23 cellular contexts compared by ENCODE assay signal in the genomic region with DNA sequence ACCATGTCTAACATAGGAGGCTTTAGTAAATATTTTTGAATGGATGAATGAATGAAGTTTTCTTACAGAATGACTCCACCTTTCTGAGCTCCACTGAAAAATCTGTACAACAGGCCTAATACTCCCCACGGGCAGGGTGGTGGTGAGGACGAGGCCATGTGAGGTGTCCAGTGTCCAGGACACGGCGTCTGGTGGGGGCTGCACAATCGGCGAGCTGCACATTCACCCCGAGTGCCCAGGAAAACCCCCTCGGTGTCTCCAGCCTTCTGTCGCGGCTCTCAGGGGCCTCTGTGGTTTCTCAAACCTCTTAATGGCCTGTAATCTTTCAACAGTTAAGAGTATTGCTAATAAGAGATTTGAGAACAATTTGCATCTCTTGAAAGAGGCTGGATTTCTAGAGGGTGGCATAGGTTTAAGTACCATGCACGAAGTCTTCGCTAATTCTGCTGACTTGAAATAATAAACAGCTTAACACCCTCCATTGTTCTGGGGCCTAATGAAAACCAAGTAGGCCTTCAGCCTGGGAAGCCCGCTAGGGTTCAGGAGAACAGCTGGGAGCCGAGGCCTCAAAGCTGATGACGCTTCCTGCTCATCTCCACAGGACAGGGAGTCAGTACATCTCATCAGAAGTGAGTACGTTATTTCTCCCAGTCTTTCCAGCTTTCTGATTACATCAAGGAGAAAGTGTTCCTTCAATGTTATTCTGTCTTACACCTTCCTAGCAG.
A peak's percentile ranks its signal among the peaks of the same experiment; 100 is the strongest.
DNase-seq lines count a peak whose midpoint lies in the region; ATAC-seq, FAIRE-seq and TF ChIP-seq lines count a peak whose summit lies in the region.
"Had no signal": no experiment of that assay in that cellular context is flagged by ENCODE, and none has a peak within 500 bp of the region (broad histone marks: within the 10 kb centered on the region; RNA-seq: fewer than 3 reads in every experiment).

No MANE protein-coding gene starts in this region.

- TF ChIP-seq EP300 in GM12878 (IDR thresholded peaks at IDR 0.05; ENCODE audit: borderline replicate concordance in 1 of 2, control insufficient read depth in 1 of 2, low read depth in 2 of 2, low read length in 2 of 2) = no peak

- no peaks in the 10 kb centered on the region for H3K9me3 Mint-ChIP-seq in neural crest cell

- DNase-seq in NCI-H82 treated with DMSO at 0.1 percent for 48 hours (lab: John Stamatoyannopoulos, UW; ENCODE audit: unreplicated experiment) (peak; percentile 14), GM12878 (ENCODE audit: low read depth, low spot score) (no peak), neural crest cell (ENCODE audit: low read depth, low spot score) (no peak), small intestine (no peak), left cardiac atrium (no peak), hepatocyte (ENCODE audit: low spot score) (no peak), iPS-NIHi7 (ENCODE audit: extremely low spot score) (no peak)
- DNase-seq: ACHN; BE2C; C1 segment of cervical spinal cord; Caco-2; CD4-positive, CD25-positive, alpha-beta regulatory T cell; CD8-positive, alpha-beta memory T cell; HCEC 1CT had no signal

- no peak overlapping the region for H3K9ac ChIP-seq in GM12878 (ENCODE audit: control insufficient read depth, insufficient read depth, low read length)

- intact Hi-C loops in GM12878 (cut with micrococcal nuclease; ENCODE audit: unreplicated experiment) = loop anchor here (10.0 kb wide), 1 partner anchor 131 kb away; no protein-coding TSS in a partner anchor
- intact Hi-C loops in left cardiac atrium (cut with DNase I) = no loop called here

- no peak for TF ChIP-seq CTCF in GM12878 (IDR thresholded peaks at IDR 0.05 in 2 of 3, conservative IDR thresholded peaks at IDR 0.05 in 1 of 3; ENCODE audit: control insufficient read depth in 2 of 3, extremely low read depth in 1 of 3, insufficient read depth in 1 of 3, low read depth in 3 of 3, low read length in 3 of 3)
- TF ChIP-seq CTCF in neural crest cell (conservative IDR thresholded peaks at IDR 0.05) = no peak
- no peak for TF ChIP-seq CTCF in hepatocyte (IDR thresholded peaks at IDR 0.05; ENCODE audit: poor library complexity)

- BruUV-seq in GM12878 (replicated peaks; lab: Mats Ljungman, UMichigan) = no TSS peak

- peaks cover 20% of the 10 kb centered on the region for H3K27me3 Mint-ChIP-seq in neural crest cell (ENCODE audit: low read depth)
- H3K27me3 Mint-ChIP-seq: CD4-positive, CD25-positive, alpha-beta regulatory T cell had no signal

- H3K4me2 ChIP-seq in GM12878 (ENCODE audit: control insufficient read depth, insufficient read depth) (no peak overlapping the region), hepatocyte (no peak overlapping the region)
- H3K4me2 ChIP-seq: GM23338 had no signal

- POLR2A ChIA-PET in GM12878 (lab: Charles Lee) = no interaction called here

- in situ Hi-C loops in GM12878 (cut with MboI) = no loop called here

- H3K9me3 ChIP-seq in GM12878 (replicated peaks; ENCODE audit: control insufficient read depth, insufficient read depth, low read length) (no peaks in the 10 kb centered on the region; the same call in 2 of the 3 replicates), small intestine (ENCODE audit: control insufficient read depth, low read depth) (no peaks in the 10 kb centered on the region), hepatocyte (ENCODE audit: low read depth) (no peaks in the 10 kb centered on the region)
- H3K9me3 ChIP-seq: BE2C, Caco-2 had no signal

- RAD21 ChIA-PET in GM12878 (lab: Charles Lee; ENCODE audit: unreplicated experiment) = no interaction called here

- FAIRE-seq in GM12878 (lab: Jason Lieb, UNC) (no peak), small intestine (lab: Jason Lieb, UNC) (no peak)
- FAIRE-seq: A204.1, D721Med, G401.6, GM12892, GM18507, H54 had no signal

- H3K79me2 ChIP-seq in GM12878 (ENCODE audit: control insufficient read depth, insufficient read depth, low read length) (no peaks in the 10 kb centered on the region), hepatocyte (no peaks in the 10 kb centered on the region)

- H2AFZ ChIP-seq in GM12878 (ENCODE audit: control insufficient read depth, low read depth, low read length) (no peak overlapping the region), hepatocyte (no peak overlapping the region)
- H2AFZ ChIP-seq: GM23338 had no signal

- H3K4me1 ChIP-seq in GM12878 (ENCODE audit: control insufficient read depth, insufficient read depth, low read length) = no peaks in the 10 kb centered on the region
- no peaks in the 10 kb centered on the region for H3K4me1 ChIP-seq in small intestine (ENCODE audit: control insufficient read depth in 2 of 2, insufficient read depth in 1 of 2, low read depth in 1 of 2, low read length in 1 of 2)
- peaks cover 14% of the 10 kb centered on the region for H3K4me1 ChIP-seq in hepatocyte (ENCODE audit: insufficient read depth)
- H3K4me1 ChIP-seq: BE2C, Caco-2 had no signal

- H3K9me2 ChIP-seq in hepatocyte (replicated peaks; ENCODE audit: insufficient read depth) = no peaks in the 10 kb centered on the region

- H3K4me3 ChIP-seq in GM12878 (no peak overlapping the region), small intestine (ENCODE audit: low read depth in 1 of 2, low read length in 2 of 2) (no peak overlapping the region), hepatocyte (no peak overlapping the region)
- H3K4me3 ChIP-seq: GM23338 had no signal

- 16% methylated on average over 16 of the region's 16 CpGs for WGBS in GM12878 (ENCODE audit: insufficient coverage, insufficient replicate concordance, low lambda C conversion rate, missing lambda C conversion rate)
- 78 to 85% (median 84%) methylated on average over 16 of the region's 16 CpGs for WGBS in small intestine, 3 donors
- 66% methylated on average over 16 of the region's 16 CpGs for WGBS in hepatocyte (ENCODE audit: low lambda C conversion rate, missing lambda C conversion rate)

- no peak for TF ChIP-seq RAD21 in GM12878 (IDR thresholded peaks at IDR 0.05; ENCODE audit: insufficient read depth, low read depth, low read length)

- H3K27me3 ChIP-seq in GM12878 (replicated peaks in 1 of 2; ENCODE audit: control insufficient read depth in 2 of 2, insufficient read depth in 2 of 2, low read length in 1 of 2) = peaks cover 2 to 5% of the 10 kb centered on the region in 2 experiments; a peak in 3 of 4 replicates
- no peaks in the 10 kb centered on the region for H3K27me3 ChIP-seq in small intestine (ENCODE audit: control insufficient read depth in 2 of 2, insufficient read depth in 2 of 2, low read length in 2 of 2)
- no peaks in the 10 kb centered on the region for H3K27me3 ChIP-seq in hepatocyte

- no peak overlapping the region for H3K4me3 Mint-ChIP-seq in neural crest cell
- H3K4me3 Mint-ChIP-seq: CD4-positive, CD25-positive, alpha-beta regulatory T cell; CD8-positive, alpha-beta memory T cell; GM23338 had no signal

- H4K20me1 ChIP-seq in GM12878 (ENCODE audit: control insufficient read depth, insufficient read depth) = no peaks in the 10 kb centered on the region
- H4K20me1 ChIP-seq in hepatocyte (ENCODE audit: insufficient read depth, poor library complexity, severe bottlenecking) = no peaks in the 10 kb centered on the region

- H3K36me3 ChIP-seq in GM12878 (ENCODE audit: control insufficient read depth in 2 of 2, insufficient read depth in 2 of 2, low read length in 1 of 2) (no peaks in the 10 kb centered on the region), small intestine (ENCODE audit: control insufficient read depth in 2 of 2, insufficient read depth in 2 of 2, low read length in 2 of 2) (no peaks in the 10 kb centered on the region), hepatocyte (replicated peaks; ENCODE audit: insufficient read depth, low read depth) (no peaks in the 10 kb centered on the region)
- H3K36me3 ChIP-seq: BE2C had no signal

- H3K36me3 Mint-ChIP-seq in neural crest cell (ENCODE audit: low read depth) = no peaks in the 10 kb centered on the region
- H3K36me3 Mint-ChIP-seq: CD4-positive, CD25-positive, alpha-beta regulatory T cell; CD8-positive, alpha-beta memory T cell had no signal

- TF ChIP-seq POLR2A in GM12878 (IDR thresholded peaks at IDR 0.05; ENCODE audit: low read depth, low read length) = no peak

- SMC1A ChIA-PET in GM12878 (lab: Charles Lee; ENCODE audit: uncharacterized antibody, unreplicated experiment) = interaction anchor here (0.9 to 1.4 kb wide), 2 partner anchors 10 to 62 kb away, joined by 3 to 4 read pairs; no protein-coding TSS in a partner anchor

- ATAC-seq in GM12878 (peak; percentile 27), left cardiac atrium (no peak), HG02642 (IDR thresholded peaks at IDR 0.05; ENCODE audit: poor library complexity, unreplicated experiment) (no peak)
- ATAC-seq: GM23338 had no signal

- H3K27ac Mint-ChIP-seq in neural crest cell (ENCODE audit: unreplicated experiment) = peak overlapping the region; percentile 88
- H3K27ac Mint-ChIP-seq: CD4-positive, CD25-positive, alpha-beta regulatory T cell; CD8-positive, alpha-beta memory T cell; GM23338 had no signal

- H3K4me1 Mint-ChIP-seq in neural crest cell = no peaks in the 10 kb centered on the region
- H3K4me1 Mint-ChIP-seq: CD4-positive, CD25-positive, alpha-beta regulatory T cell; CD8-positive, alpha-beta memory T cell had no signal

- H3K27ac ChIP-seq in GM12878 (ENCODE audit: control insufficient read depth, insufficient read depth) (no peak overlapping the region), small intestine (ENCODE audit: low read depth in 1 of 2, low read length in 1 of 2) (peak overlapping the region; percentile 4 to 6), hepatocyte (no peak overlapping the region)
- H3K27ac ChIP-seq: HL-60 had no signal

- CTCF ChIA-PET in GM12878 (lab: Yijun Ruan, JAX) = interaction anchor here (0.6 to 1.4 kb wide), 2 partner anchors 48 to 386 kb away, joined by 3 read pairs; no protein-coding TSS in a partner anchor

TF ChIP-seq in GM12878, 131 proteins besides CTCF, POLR2A, EP300 and RAD21 (continues in another document):
- TF ChIP-seq ZNF24 (IDR thresholded peaks at IDR 0.05) = peak; percentile 83

Comparison
In these comparisons a context has a peak if more than half of its experiments do, and no peak if none do; other contexts are left out.
1. H3K27ac ChIP-seq: peak in small intestine (2 of 2); none in GM12878 (single experiment) and hepatocyte (single experiment).